Comparison of ENCODE assay signal across 1 cellular context in genomic region chr7:99728615-99729014, GRCh38.
TF ChIP-seq lines count a peak whose summit lies in the region.

No MANE protein-coding gene starts in this region.

TF ChIP-seq in HepG2, 621 proteins besides CTCF, POLR2A, EP300 and RAD21:
- TF ChIP-seq RFXANK (CRISPR knock-in tag; IDR thresholded peaks at IDR 0.05) (no peak), GRHL1 (CRISPR knock-in tag; conservative IDR thresholded peaks at IDR 0.05) (no peak), THAP11 (CRISPR knock-in tag; IDR thresholded peaks at IDR 0.05) (no peak), AGO2 (optimal IDR thresholded peaks at IDR 0.05; ENCODE audit: low read depth, low read length) (no peak), ZNF770 (CRISPR knock-in tag; IDR thresholded peaks at IDR 0.05) (no peak), ZMYM3 (CRISPR knock-in tag; IDR thresholded peaks at IDR 0.05) (no peak), ZNF883 (CRISPR knock-in tag; IDR thresholded peaks at IDR 0.05; ENCODE audit: not compliant biosample characterization) (no peak), NAIF1 (CRISPR knock-in tag; IDR thresholded peaks at IDR 0.05; ENCODE audit: borderline replicate concordance) (no peak), NCOR1 (IDR thresholded peaks at IDR 0.05; ENCODE audit: borderline replicate concordance, low read length) (no peak), NFE2 (CRISPR knock-in tag; IDR thresholded peaks at IDR 0.05) (no peak), SIN3B (IDR thresholded peaks at IDR 0.05; ENCODE audit: low read length) (no peak), KIAA2018 (CRISPR knock-in tag; IDR thresholded peaks at IDR 0.05; ENCODE audit: borderline replicate concordance) (no peak), NR2F1 (CRISPR knock-in tag; IDR thresholded peaks at IDR 0.05) (no peak)
